ENCODE assay signal across 13 cellular contexts in the genomic region with DNA sequence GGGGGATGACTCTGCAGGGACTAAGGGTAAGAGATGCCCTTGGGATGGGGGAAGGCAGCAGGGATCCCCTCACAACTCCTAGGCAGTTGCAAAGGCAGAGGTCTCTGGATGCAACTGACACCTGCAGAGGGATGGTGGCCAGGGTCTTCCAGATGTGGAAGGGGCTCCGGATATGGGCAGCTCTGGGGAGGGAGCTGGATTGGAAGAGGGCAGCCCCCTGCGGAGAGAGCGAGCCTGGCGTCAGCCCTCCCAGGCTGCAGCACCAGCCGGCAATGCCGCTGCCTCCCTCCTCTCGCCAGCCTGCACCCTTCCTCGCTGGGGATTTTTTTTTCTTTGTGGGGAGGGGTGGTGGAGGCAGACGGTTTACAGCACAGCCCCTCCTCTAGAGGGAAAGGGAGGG. TPM values are rescaled to one million over a fixed set of nuclear protein-coding genes. Genes with fewer than 3 reads are reported as not detected.
DNase-seq lines count a peak whose midpoint lies in the region; ATAC-seq and TF ChIP-seq lines count a peak whose summit lies in the region.
"Had no signal": no experiment of that assay in that cellular context is flagged by ENCODE, and none has a peak within 500 bp of the region (broad histone marks: within the 10 kb centered on the region; RNA-seq: fewer than 3 reads in every experiment).

No MANE protein-coding gene starts in this region.

- DNase-seq in stimulated activated naive CD8-positive, alpha-beta T cell treated with anti-CD3 and anti-CD28 coated beads, Interleukin-15, amount 100 ng/mL, for 72 hours: no peak
- no peak for DNase-seq in stimulated activated naive CD8-positive, alpha-beta T cell treated with anti-CD3 and anti-CD28 coated beads, Interleukin-15, Interleukin-2, amounts not matched to agents 100 U/mL and 50 U/mL, for 24 hours
- DNase-seq in glutamatergic neuron (peak; percentile 52), neural crest cell (ENCODE audit: low read depth, low spot score) (no peak), vagina (ENCODE audit: extremely low spot score in 2 of 2) (no peak), COR-L47 (lab: John Stamatoyannopoulos, UW) (no peak)
- no peak for DNase-seq in activated CD4-positive, alpha-beta T cell treated with anti-CD3 and anti-CD28 coated beads for 4 hours
- DNase-seq: activated CD8-positive, alpha-beta memory T cell treated with anti-CD3 and anti-CD28 coated beads, Interleukin-2, amount 10 ng/mL, durations not matched to agents 7 days and 5 days; NCI-H2029; Peyer's patch; stimulated activated CD4-positive, alpha-beta T cell treated with anti-CD3 and anti-CD28 coated beads, Interleukin-4, amount 100 ng/mL, for 24 hours had no signal

- no peak overlapping the region for H3K27ac Mint-ChIP-seq in stimulated activated naive CD8-positive, alpha-beta T cell treated with anti-CD3 and anti-CD28 coated beads, Interleukin-15, amount 100 ng/mL, for 72 hours
- peak overlapping the region; percentile 98 for H3K27ac Mint-ChIP-seq in glutamatergic neuron (ENCODE audit: unreplicated experiment)
- peak overlapping the region; percentile 65 for H3K27ac Mint-ChIP-seq in neural crest cell (ENCODE audit: unreplicated experiment)
- H3K27ac Mint-ChIP-seq: activated CD8-positive, alpha-beta memory T cell treated with anti-CD3 and anti-CD28 coated beads, Interleukin-2, amount 10 ng/mL, durations not matched to agents 7 days and 5 days; B cell had no signal

- no peaks in the 10 kb centered on the region for H3K9me3 Mint-ChIP-seq in stimulated activated naive CD8-positive, alpha-beta T cell treated with anti-CD3 and anti-CD28 coated beads, Interleukin-15, amount 100 ng/mL, for 72 hours
- H3K9me3 Mint-ChIP-seq in glutamatergic neuron (ENCODE audit: unreplicated experiment): peaks cover 14% of the 10 kb centered on the region
- H3K9me3 Mint-ChIP-seq in neural crest cell: no peaks in the 10 kb centered on the region

- intact Hi-C loops in vagina (cut with DNase I): no loop called here

- H3K27me3 Mint-ChIP-seq in stimulated activated naive CD8-positive, alpha-beta T cell treated with anti-CD3 and anti-CD28 coated beads, Interleukin-15, amount 100 ng/mL, for 72 hours: peaks cover 87% of the 10 kb centered on the region
- H3K27me3 Mint-ChIP-seq in glutamatergic neuron (ENCODE audit: unreplicated experiment) (peaks cover 20% of the 10 kb centered on the region), neural crest cell (ENCODE audit: low read depth) (peaks cover 32% of the 10 kb centered on the region)

- no peak for TF ChIP-seq POLR2A in vagina (IDR thresholded peaks at IDR 0.05)

- H3K36me3 ChIP-seq in vagina: no peaks in the 10 kb centered on the region
- H3K36me3 ChIP-seq: Peyer's patch had no signal

- peak overlapping the region; percentile 71 to 72 for H3K4me3 ChIP-seq in vagina

- H3K27ac ChIP-seq in vagina: peak overlapping the region; percentile 85

- no peaks in the 10 kb centered on the region for H3K4me1 Mint-ChIP-seq in stimulated activated naive CD8-positive, alpha-beta T cell treated with anti-CD3 and anti-CD28 coated beads, Interleukin-15, amount 100 ng/mL, for 72 hours
- H3K4me1 Mint-ChIP-seq in glutamatergic neuron (ENCODE audit: low read depth, unreplicated experiment) (peaks cover 55% of the 10 kb centered on the region), neural crest cell (peaks cover 6% of the 10 kb centered on the region)
- H3K4me1 Mint-ChIP-seq: activated CD8-positive, alpha-beta memory T cell treated with anti-CD3 and anti-CD28 coated beads, Interleukin-2, amount 10 ng/mL, durations not matched to agents 7 days and 5 days had no signal

- no peak for TF ChIP-seq CTCF in glutamatergic neuron (IDR thresholded peaks at IDR 0.05; ENCODE audit: partially characterized antibody, unreplicated experiment)
- TF ChIP-seq CTCF in neural crest cell (conservative IDR thresholded peaks at IDR 0.05): no peak
- TF ChIP-seq CTCF in vagina (IDR thresholded peaks at IDR 0.05): no peak

- H3K9me3 ChIP-seq in vagina: no peaks in the 10 kb centered on the region
- H3K9me3 ChIP-seq: Peyer's patch had no signal

- peak overlapping the region in 1 of 2 donors; percentile 60 for H3K4me3 Mint-ChIP-seq in stimulated activated naive CD8-positive, alpha-beta T cell treated with anti-CD3 and anti-CD28 coated beads, Interleukin-15, amount 100 ng/mL, for 72 hours
- H3K4me3 Mint-ChIP-seq in glutamatergic neuron (ENCODE audit: unreplicated experiment) (peak overlapping the region; percentile 92), neural crest cell (peak overlapping the region; percentile 85)
- H3K4me3 Mint-ChIP-seq: activated CD8-positive, alpha-beta memory T cell treated with anti-CD3 and anti-CD28 coated beads, Interleukin-2, amount 10 ng/mL, durations not matched to agents 7 days and 5 days; B cell had no signal

- H3K36me3 Mint-ChIP-seq in glutamatergic neuron (ENCODE audit: unreplicated experiment): no peaks in the 10 kb centered on the region
- H3K36me3 Mint-ChIP-seq in neural crest cell (ENCODE audit: low read depth): no peaks in the 10 kb centered on the region
- H3K36me3 Mint-ChIP-seq: activated CD8-positive, alpha-beta memory T cell treated with anti-CD3 and anti-CD28 coated beads, Interleukin-2, amount 10 ng/mL, durations not matched to agents 7 days and 5 days had no signal

- H3K4me1 ChIP-seq in vagina: peaks cover 32% of the 10 kb centered on the region

- H3K27me3 ChIP-seq in vagina: no peaks in the 10 kb centered on the region

- ATAC-seq in stimulated activated naive CD8-positive, alpha-beta T cell treated with anti-CD3 and anti-CD28 coated beads, Interleukin-15, amount 100 ng/mL, for 72 hours: peak; percentile 5
- ATAC-seq in stimulated activated naive CD8-positive, alpha-beta T cell treated with anti-CD3 and anti-CD28 coated beads, Interleukin-15, Interleukin-2, amounts not matched to agents 100 U/mL and 50 U/mL, for 24 hours: no peak
- no peak for ATAC-seq in HG03432 (IDR thresholded peaks at IDR 0.05; ENCODE audit: unreplicated experiment)
- ATAC-seq: activated CD8-positive, alpha-beta memory T cell treated with anti-CD3 and anti-CD28 coated beads, Interleukin-2, amount 10 ng/mL, durations not matched to agents 7 days and 5 days had no signal

RNA-seq across cellular contexts. Expression of a gene that starts 1.7 kb away (rescaled TPM):
- total RNA-seq in glutamatergic neuron (ENCODE audit: unreplicated experiment) (86.6 TPM), neural crest cell (9.5 and 9.6 TPM in 2 replicates), vagina (5.6 TPM)
- total RNA-seq: activated CD8-positive, alpha-beta memory T cell treated with anti-CD3 and anti-CD28 coated beads, Interleukin-2, amount 10 ng/mL, durations not matched to agents 7 days and 5 days; B cell had no signal

Comparison
In these comparisons a context has a peak if more than half of its experiments do, and no peak if none do; other contexts are left out.
1. H3K27ac Mint-ChIP-seq: peak in glutamatergic neuron (single experiment) and neural crest cell (single experiment); none in stimulated activated naive CD8-positive, alpha-beta T cell treated with anti-CD3 and anti-CD28 coated beads, Interleukin-15, amount 100 ng/mL, for 72 hours (0 of 2).